ENCODE assay signal across 8 cellular contexts in the genomic region with DNA sequence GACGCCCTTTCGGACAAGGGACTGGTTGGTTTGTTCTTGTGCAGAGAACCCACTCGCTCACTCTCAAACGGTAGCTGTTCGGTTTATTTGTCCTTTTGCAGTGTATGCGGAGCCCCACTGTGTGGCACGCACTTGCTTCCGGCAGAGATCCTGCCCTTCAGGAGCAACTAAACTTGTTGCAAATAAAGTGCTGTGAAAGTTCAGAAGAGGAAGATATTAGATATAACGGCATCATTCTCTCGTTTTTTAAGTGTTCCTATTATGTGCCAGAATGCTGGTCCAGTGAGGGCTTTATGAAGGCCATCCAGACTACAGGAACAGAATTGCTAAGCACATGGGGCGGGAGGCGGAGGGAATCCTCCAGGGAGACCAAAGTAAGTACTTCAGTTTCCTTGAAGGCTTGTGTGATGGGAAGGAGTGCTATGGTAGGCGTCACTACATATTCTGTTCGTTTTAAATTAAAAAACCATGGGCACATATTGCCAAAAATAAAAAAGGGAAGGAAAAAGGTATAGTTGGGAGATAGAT. TPM values are rescaled to one million over a fixed set of nuclear protein-coding genes. Genes with fewer than 3 reads are reported as not detected.
DNase-seq lines count a peak whose midpoint lies in the region; ATAC-seq and TF ChIP-seq lines count a peak whose summit lies in the region.

No MANE protein-coding gene starts in this region.

- BruUV-seq in A673 (replicated peaks; lab: Mats Ljungman, UMichigan): TSS peak; percentile 86

- H3K4me3 ChIP-seq in A673 (ENCODE audit: low read depth, low read length, poor library complexity, severe bottlenecking) (peak overlapping the region; percentile 66), astrocyte of the spinal cord (ENCODE audit: low read depth, low read length) (peak overlapping the region; percentile 98)

- ATAC-seq in HG02642 (IDR thresholded peaks at IDR 0.05; ENCODE audit: poor library complexity, unreplicated experiment): peak; percentile 52
- ATAC-seq in stimulated activated naive B cell treated with anti-CD40 and anti-IgM and Interleukin-4, amounts not matched to agents 10 μg/mL and 1 μg/mL and 100 μg/mL, for 72 hours (replicated peaks): peak; percentile 74 to 78

- H3K27ac ChIP-seq in A673 (ENCODE audit: low read depth, low read length, poor library complexity, severe bottlenecking): peak overlapping the region; percentile 93

- in situ Hi-C loops in astrocyte of the spinal cord (cut with HindIII; ENCODE audit: low sequenced_read_pairs): no loop called here

- H3K9me3 Mint-ChIP-seq in stimulated activated naive B cell treated with anti-CD40 and anti-IgM and Interleukin-4, amounts not matched to agents 10 μg/mL and 1 μg/mL and 100 μg/mL, for 72 hours: no peaks in the 10 kb centered on the region

- peak; percentile 76 for DNase-seq in A673 (ENCODE audit: low spot score)
- DNase-seq in GF-D8 (lab: John Stamatoyannopoulos, UW): peak; percentile 27
- DNase-seq in NCI-H2171 (lab: John Stamatoyannopoulos, UW): peak; percentile 36
- no peak for DNase-seq in astrocyte of the spinal cord (ENCODE audit: low read depth, low spot score)
- peak; percentile 31 for DNase-seq in iPS-NIHi7 (ENCODE audit: extremely low spot score)
- DNase-seq in stimulated activated naive B cell treated with anti-CD40 and anti-IgM and Interleukin-4, amounts not matched to agents 10 μg/mL and 1 μg/mL and 100 μg/mL, for 72 hours: no peak
- no peak for DNase-seq in superior temporal gyrus (ENCODE audit: extremely low spot score)

- POLR2A ChIA-PET in A673 (lab: Charles Lee; ENCODE audit: low non-redundant PET): no interaction called here

- intact Hi-C loops in A673 (cut with micrococcal nuclease; ENCODE audit: unreplicated experiment): loop anchor here (5.0 kb wide), 1 partner anchor 339 kb away; no protein-coding TSS in a partner anchor

- CTCF ChIA-PET in A673 (lab: Charles Lee): no interaction called here

- H3K4me3 Mint-ChIP-seq in stimulated activated naive B cell treated with anti-CD40 and anti-IgM and Interleukin-4, amounts not matched to agents 10 μg/mL and 1 μg/mL and 100 μg/mL, for 72 hours: peak overlapping the region; percentile 93 to 94

- H3K27me3 ChIP-seq in A673 (replicated peaks; ENCODE audit: insufficient read depth, low read depth, low read length, poor library complexity): no peaks in the 10 kb centered on the region

- peak overlapping the region; percentile 92 for H3K27ac Mint-ChIP-seq in stimulated activated naive B cell treated with anti-CD40 and anti-IgM and Interleukin-4, amounts not matched to agents 10 μg/mL and 1 μg/mL and 100 μg/mL, for 72 hours

- peaks cover 23 to 53% of the 10 kb centered on the region in 2 donors for H3K4me1 Mint-ChIP-seq in stimulated activated naive B cell treated with anti-CD40 and anti-IgM and Interleukin-4, amounts not matched to agents 10 μg/mL and 1 μg/mL and 100 μg/mL, for 72 hours

- H3K36me3 ChIP-seq in A673 (ENCODE audit: insufficient read depth, low read length, poor library complexity, severe bottlenecking): peaks cover 25% of the 10 kb centered on the region

- H3K4me1 ChIP-seq in A673 (ENCODE audit: insufficient read depth, low read length, poor library complexity, severe bottlenecking): peaks cover 40% of the 10 kb centered on the region

- no peaks in the 10 kb centered on the region for H3K9me3 ChIP-seq in A673 (ENCODE audit: low read depth, low read length, poor library complexity, severe bottlenecking)

- TF ChIP-seq CTCF in A673 (conservative IDR thresholded peaks at IDR 0.05; ENCODE audit: low read depth, low read length) (no peak), astrocyte of the spinal cord (IDR thresholded peaks at IDR 0.05; ENCODE audit: low read depth, low read length) (no peak)

- H3K36me3 Mint-ChIP-seq in stimulated activated naive B cell treated with anti-CD40 and anti-IgM and Interleukin-4, amounts not matched to agents 10 μg/mL and 1 μg/mL and 100 μg/mL, for 72 hours: peaks cover 36 to 39% of the 10 kb centered on the region in 2 donors

- H3K27me3 Mint-ChIP-seq in stimulated activated naive B cell treated with anti-CD40 and anti-IgM and Interleukin-4, amounts not matched to agents 10 μg/mL and 1 μg/mL and 100 μg/mL, for 72 hours: no peaks in the 10 kb centered on the region

RNA-seq across cellular contexts. Expression of a gene that starts 0.5 kb away (rescaled TPM):
- total RNA-seq in A673 (2021): 54.1 and 54.9 TPM in 2 replicates

RNA-seq across cellular contexts. Expression of a gene that starts 43.1 kb away (rescaled TPM):
- total RNA-seq in A673 (2021): 28.6 and 30.3 TPM in 2 replicates

Comparison
In these comparisons a context has a peak if more than half of its experiments do, and no peak if none do; other contexts are left out.
1. DNase-seq: peak in A673 (single experiment), GF-D8 (single experiment), NCI-H2171 (single experiment) and iPS-NIHi7 (single experiment); none in astrocyte of the spinal cord (single experiment), stimulated activated naive B cell treated with anti-CD40 and anti-IgM and Interleukin-4, amounts not matched to agents 10 μg/mL and 1 μg/mL and 100 μg/mL, for 72 hours (single experiment) and superior temporal gyrus (single experiment).